14 cellular contexts compared by ENCODE assay signal in the genomic region with DNA sequence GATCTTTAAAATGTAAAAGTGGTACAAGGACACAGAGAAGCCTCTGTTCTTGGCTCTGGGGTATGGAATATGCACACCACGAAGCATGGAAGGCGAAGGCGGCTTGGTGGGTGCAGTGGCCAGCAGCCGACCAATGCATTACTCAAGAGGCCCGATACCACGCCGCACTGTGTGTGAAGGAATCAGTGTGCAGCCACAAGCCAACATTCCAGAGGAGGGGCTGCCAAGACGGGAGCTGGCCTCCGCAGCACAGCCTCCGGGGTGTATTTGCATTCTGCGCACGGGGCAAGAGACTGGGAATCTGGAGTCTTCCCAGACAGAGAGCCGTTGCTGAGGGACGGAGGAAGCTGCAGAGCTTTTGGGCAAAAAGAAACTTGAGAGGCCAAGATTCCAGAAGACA. TPM values are rescaled to one million over a fixed set of nuclear protein-coding genes. Genes with fewer than 3 reads are reported as not detected.
DNase-seq lines count a peak whose midpoint lies in the region; ATAC-seq and TF ChIP-seq lines count a peak whose summit lies in the region.
"Had no signal": no experiment of that assay in that cellular context is flagged by ENCODE, and none has a peak within 500 bp of the region (broad histone marks: within the 10 kb centered on the region; RNA-seq: fewer than 3 reads in every experiment).

No MANE protein-coding gene starts in this region.

- H3K36me3 Mint-ChIP-seq in WTC11 = peaks cover 23% of the 10 kb centered on the region
- H3K36me3 Mint-ChIP-seq: naive B cell had no signal

- ATAC-seq in WTC11 = 0 out of 2 replicates have a peak, but pooled peaks have one; percentile 29
- ATAC-seq in GM21786 (IDR thresholded peaks at IDR 0.05; ENCODE audit: unreplicated experiment) = no peak
- no peak for ATAC-seq in HG02623 (IDR thresholded peaks at IDR 0.05; ENCODE audit: unreplicated experiment)

- CTCF ChIA-PET in WTC11 (lab: Charles Lee) = interaction anchor here (0.9 kb wide), 2 partner anchors 40 to 51 kb away, joined by 3 to 4 read pairs; no protein-coding TSS in a partner anchor

- peak; percentile 4 for DNase-seq in AG10803 (ENCODE audit: low read depth)
- no peak for DNase-seq in WTC11 (ENCODE audit: low spot score)
- DNase-seq in head of caudate nucleus = peak; percentile 44 to 90 (median 74)
- DNase-seq in nucleus accumbens (lab: John Stamatoyannopoulos, UW) = peak in 49 of 56 donors; percentile 23 to 88 (median 55)
- no peak for DNase-seq in COLO668 (lab: John Stamatoyannopoulos, UW; ENCODE audit: unreplicated experiment)
- no peak for DNase-seq in NCI-H2227 treated with DMSO at 0.1 percent for 48 hours (lab: John Stamatoyannopoulos, UW)
- DNase-seq: activated T-cell treated with anti-CD3 and anti-CD28 coated beads, Interleukin-2, amount 50 U/mL, for 24 hours; H9; naive B cell; NCI-H1105 treated with DMSO at 0.1 percent for 48 hours; NCI-H82 had no signal

- peak overlapping the region; percentile 73 for H3K27ac Mint-ChIP-seq in WTC11
- H3K27ac Mint-ChIP-seq: activated T-cell treated with anti-CD3 and anti-CD28 coated beads, Interleukin-2, amount 50 U/mL, for 24 hours; naive B cell had no signal

- H3K4me3 ChIP-seq in AG10803 (ENCODE audit: low read length) = no peak overlapping the region

- no peak overlapping the region for H3K4me3 Mint-ChIP-seq in WTC11
- H3K4me3 Mint-ChIP-seq: activated T-cell treated with anti-CD3 and anti-CD28 coated beads, Interleukin-2, amount 50 U/mL, for 24 hours; H9; naive B cell had no signal

- TF ChIP-seq CTCF in AG10803 (conservative IDR thresholded peaks at IDR 0.05; ENCODE audit: low read length) (no peak), WTC11 (IDR thresholded peaks at IDR 0.05) (no peak)

- H3K4me1 Mint-ChIP-seq in WTC11 = peaks cover 31% of the 10 kb centered on the region
- H3K4me1 Mint-ChIP-seq: naive B cell had no signal

- POLR2A ChIA-PET in WTC11 (lab: Charles Lee) = no interaction called here

- no peaks in the 10 kb centered on the region for H3K9me3 Mint-ChIP-seq in WTC11
- H3K9me3 Mint-ChIP-seq: activated T-cell treated with anti-CD3 and anti-CD28 coated beads, Interleukin-2, amount 50 U/mL, for 24 hours had no signal

- intact Hi-C loops in head of caudate nucleus (cut with DNase I) = no loop called here

- no peaks in the 10 kb centered on the region for H3K27me3 Mint-ChIP-seq in WTC11 (ENCODE audit: low read depth)

TF ChIP-seq in WTC11, 78 proteins besides CTCF, POLR2A, EP300 and RAD21:
- TF ChIP-seq ZNF423 (CRISPR knock-in tag; IDR thresholded peaks at IDR 0.05) (no peak), ZNF416 (CRISPR knock-in tag; IDR thresholded peaks at IDR 0.05) (no peak), IRF2 (CRISPR knock-in tag; IDR thresholded peaks at IDR 0.05; ENCODE audit: borderline replicate concordance, low read depth) (no peak), GRHL2 (CRISPR knock-in tag; IDR thresholded peaks at IDR 0.05; ENCODE audit: insufficient replicate concordance, severe bottlenecking) (no peak)
- TF ChIP-seq, protein P1, sequence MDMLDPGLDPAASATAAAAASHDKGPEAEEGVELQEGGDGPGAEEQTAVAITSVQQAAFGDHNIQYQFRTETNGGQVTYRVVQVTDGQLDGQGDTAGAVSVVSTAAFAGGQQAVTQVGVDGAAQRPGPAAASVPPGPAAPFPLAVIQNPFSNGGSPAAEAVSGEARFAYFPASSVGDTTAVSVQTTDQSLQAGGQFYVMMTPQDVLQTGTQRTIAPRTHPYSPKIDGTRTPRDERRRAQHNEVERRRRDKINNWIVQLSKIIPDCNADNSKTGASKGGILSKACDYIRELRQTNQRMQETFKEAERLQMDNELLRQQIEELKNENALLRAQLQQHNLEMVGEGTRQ (CRISPR knock-in tag; IDR thresholded peaks at IDR 0.05) = no peak
- TF ChIP-seq, protein P2, sequence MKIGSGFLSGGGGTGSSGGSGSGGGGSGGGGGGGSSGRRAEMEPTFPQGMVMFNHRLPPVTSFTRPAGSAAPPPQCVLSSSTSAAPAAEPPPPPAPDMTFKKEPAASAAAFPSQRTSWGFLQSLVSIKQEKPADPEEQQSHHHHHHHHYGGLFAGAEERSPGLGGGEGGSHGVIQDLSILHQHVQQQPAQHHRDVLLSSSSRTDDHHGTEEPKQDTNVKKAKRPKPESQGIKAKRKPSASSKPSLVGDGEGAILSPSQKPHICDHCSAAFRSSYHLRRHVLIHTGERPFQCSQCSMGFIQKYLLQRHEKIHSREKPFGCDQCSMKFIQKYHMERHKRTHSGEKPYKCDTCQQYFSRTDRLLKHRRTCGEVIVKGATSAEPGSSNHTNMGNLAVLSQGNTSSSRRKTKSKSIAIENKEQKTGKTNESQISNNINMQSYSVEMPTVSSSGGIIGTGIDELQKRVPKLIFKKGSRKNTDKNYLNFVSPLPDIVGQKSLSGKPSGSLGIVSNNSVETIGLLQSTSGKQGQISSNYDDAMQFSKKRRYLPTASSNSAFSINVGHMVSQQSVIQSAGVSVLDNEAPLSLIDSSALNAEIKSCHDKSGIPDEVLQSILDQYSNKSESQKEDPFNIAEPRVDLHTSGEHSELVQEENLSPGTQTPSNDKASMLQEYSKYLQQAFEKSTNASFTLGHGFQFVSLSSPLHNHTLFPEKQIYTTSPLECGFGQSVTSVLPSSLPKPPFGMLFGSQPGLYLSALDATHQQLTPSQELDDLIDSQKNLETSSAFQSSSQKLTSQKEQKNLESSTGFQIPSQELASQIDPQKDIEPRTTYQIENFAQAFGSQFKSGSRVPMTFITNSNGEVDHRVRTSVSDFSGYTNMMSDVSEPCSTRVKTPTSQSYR (CRISPR knock-in tag; IDR thresholded peaks at IDR 0.05) = no peak
- TF ChIP-seq, protein P3, sequence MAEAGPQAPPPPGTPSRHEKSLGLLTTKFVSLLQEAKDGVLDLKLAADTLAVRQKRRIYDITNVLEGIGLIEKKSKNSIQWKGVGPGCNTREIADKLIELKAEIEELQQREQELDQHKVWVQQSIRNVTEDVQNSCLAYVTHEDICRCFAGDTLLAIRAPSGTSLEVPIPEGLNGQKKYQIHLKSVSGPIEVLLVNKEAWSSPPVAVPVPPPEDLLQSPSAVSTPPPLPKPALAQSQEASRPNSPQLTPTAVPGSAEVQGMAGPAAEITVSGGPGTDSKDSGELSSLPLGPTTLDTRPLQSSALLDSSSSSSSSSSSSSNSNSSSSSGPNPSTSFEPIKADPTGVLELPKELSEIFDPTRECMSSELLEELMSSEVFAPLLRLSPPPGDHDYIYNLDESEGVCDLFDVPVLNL (CRISPR knock-in tag; IDR thresholded peaks at IDR 0.05; ENCODE audit: borderline replicate concordance, low read depth) = no peak

RNA-seq across cellular contexts. Expression of a gene that starts 19.8 kb away (rescaled TPM):
- 218 to 279 TPM (median 222 TPM) in 3 replicates for total RNA-seq in WTC11 (2021)
- total RNA-seq: bronchial epithelial cell had no signal

Comparison
In these comparisons a context has a peak if more than half of its experiments do, and no peak if none do; other contexts are left out.
1. DNase-seq: peak in AG10803 (single experiment), head of caudate nucleus (42 of 42) and nucleus accumbens (49 of 56); none in WTC11 (single experiment), COLO668 (single experiment) and NCI-H2227 treated with DMSO at 0.1 percent for 48 hours (single experiment).